Comparison of ENCODE assay signal across 13 cellular contexts in genomic region chr12:76277480-76277879, GRCh38.
DNase-seq lines count a peak whose midpoint lies in the region; ATAC-seq, FAIRE-seq and TF ChIP-seq lines count a peak whose summit lies in the region.
"Had no signal": no experiment of that assay in that cellular context is flagged by ENCODE, and none has a peak within 500 bp of the region (broad histone marks: within the 10 kb centered on the region; RNA-seq: fewer than 3 reads in every experiment).

No MANE protein-coding gene starts in this region.

- no peaks in the 10 kb centered on the region for H3K9me3 ChIP-seq in lower lobe of right lung

- intact Hi-C loops in lower lobe of right lung (cut with DNase I) = no loop called here

- TF ChIP-seq CTCF in WI38 (IDR thresholded peaks at IDR 0.05; ENCODE audit: low read depth, low read length) (no peak), fibroblast of the aortic adventitia (IDR thresholded peaks at IDR 0.05; ENCODE audit: insufficient read depth, low read length) (no peak), mesothelial cell of epicardium (IDR thresholded peaks at IDR 0.05; ENCODE audit: unreplicated experiment) (no peak), lower lobe of right lung (IDR thresholded peaks at IDR 0.05) (no peak)

- peaks cover 12% of the 10 kb centered on the region for H3K4me1 Mint-ChIP-seq in mesothelial cell of epicardium

- H3K27ac ChIP-seq in lower lobe of right lung = no peak overlapping the region

- no peaks in the 10 kb centered on the region for H3K27me3 Mint-ChIP-seq in mesothelial cell of epicardium (ENCODE audit: low read depth)

- DNase-seq in H54 (ENCODE audit: insufficient read length, low spot score) (peak; percentile 27), fibroblast of the aortic adventitia (ENCODE audit: low read depth) (peak; percentile 80), stromal cell of bone marrow (ENCODE audit: low read depth) (peak; percentile 6), mesothelial cell of epicardium (ENCODE audit: low spot score in 2 of 2, unreplicated experiment in 2 of 2) (no peak), lower lobe of right lung (no peak)
- DNase-seq: activated CD8-positive, alpha-beta memory T cell treated with anti-CD3 and anti-CD28 coated beads, Interleukin-2, amount 50 U/mL, for 4 hours; activated naive CD8-positive, alpha-beta T cell treated with anti-CD3 and anti-CD28 coated beads for 36 hours; COR-L47; kidney; NCI-H1092 treated with DMSO at 0.1 percent for 48 hours had no signal

- no peaks in the 10 kb centered on the region for H3K9me3 Mint-ChIP-seq in mesothelial cell of epicardium
- H3K9me3 Mint-ChIP-seq: activated naive CD8-positive, alpha-beta T cell treated with anti-CD3 and anti-CD28 coated beads for 36 hours; nephron had no signal

- H3K36me3 Mint-ChIP-seq in mesothelial cell of epicardium = no peaks in the 10 kb centered on the region
- H3K36me3 Mint-ChIP-seq: activated naive CD8-positive, alpha-beta T cell treated with anti-CD3 and anti-CD28 coated beads for 36 hours had no signal

- FAIRE-seq in H54 (lab: Jason Lieb, UNC) = no peak
- FAIRE-seq: kidney had no signal

- no peak for ATAC-seq in GM21367 (IDR thresholded peaks at IDR 0.05; ENCODE audit: unreplicated experiment)
- no peak for ATAC-seq in lower lobe of right lung

- TF ChIP-seq POLR2A in H54 (IDR thresholded peaks at IDR 0.05; ENCODE audit: low read depth, low read length) = no peak

- peaks cover 23% of the 10 kb centered on the region for H3K4me1 ChIP-seq in lower lobe of right lung

- H3K27me3 ChIP-seq in lower lobe of right lung (ENCODE audit: low read depth) = no peaks in the 10 kb centered on the region

- H3K4me3 ChIP-seq in WI38 (ENCODE audit: low read depth, low read length) (0 out of 2 replicates have a peak overlapping the region, but pooled peaks have one; percentile 5), fibroblast of the aortic adventitia (ENCODE audit: low read depth, low read length) (no peak overlapping the region), lower lobe of right lung (no peak overlapping the region)

- no peaks in the 10 kb centered on the region for H3K36me3 ChIP-seq in lower lobe of right lung

- no peak overlapping the region for H3K27ac Mint-ChIP-seq in mesothelial cell of epicardium
- H3K27ac Mint-ChIP-seq: activated naive CD8-positive, alpha-beta T cell treated with anti-CD3 and anti-CD28 coated beads for 36 hours; nephron had no signal

- no peak overlapping the region for H3K4me3 Mint-ChIP-seq in mesothelial cell of epicardium
- H3K4me3 Mint-ChIP-seq: activated naive CD8-positive, alpha-beta T cell treated with anti-CD3 and anti-CD28 coated beads for 36 hours; nephron had no signal

Comparison
In these comparisons a context has a peak if more than half of its experiments do, and no peak if none do; other contexts are left out.
1. DNase-seq: peak in H54 (single experiment), fibroblast of the aortic adventitia (single experiment) and stromal cell of bone marrow (single experiment); none in mesothelial cell of epicardium (0 of 2) and lower lobe of right lung (single experiment).